In the genomic region with DNA sequence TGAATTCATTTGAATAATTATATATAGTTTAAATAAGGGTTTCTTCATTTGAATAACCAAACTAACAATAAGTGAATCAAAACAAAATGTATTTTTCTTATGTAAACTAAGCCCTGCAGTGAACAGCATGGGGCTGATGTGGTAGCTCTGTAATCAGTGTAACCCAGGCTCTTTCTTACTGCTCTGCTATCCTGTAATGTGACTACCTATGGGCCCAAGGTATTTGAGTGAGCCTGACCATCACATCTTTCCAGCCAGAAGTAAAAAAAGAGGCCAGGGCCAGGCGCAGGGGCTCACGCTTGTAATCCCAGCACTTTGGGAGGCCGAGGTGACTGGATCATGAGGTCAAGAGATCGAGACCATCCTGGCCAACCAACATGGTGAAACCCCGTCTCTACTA, we compare ENCODE assay signal across 21 cellular contexts.
"Had no signal": no experiment of that assay in that cellular context is flagged by ENCODE, and none has a peak within 500 bp of the region (broad histone marks: within the 10 kb centered on the region; RNA-seq: fewer than 3 reads in every experiment).

No MANE protein-coding gene starts in this region.

- H3K36me3 Mint-ChIP-seq: natural killer cell had no signal

- H3K9me3 Mint-ChIP-seq: neural crest cell had no signal

- H3K4me3 ChIP-seq: colonic mucosa, hepatocyte, mucosa of descending colon, right atrium auricular region, sigmoid colon, skin epidermis had no signal

- H3K9me3 ChIP-seq: colonic mucosa, mucosa of descending colon, right atrium auricular region, sigmoid colon had no signal

- H3K27me3 ChIP-seq: colonic mucosa, hepatocyte, right atrium auricular region, sigmoid colon had no signal

- H3K4me3 Mint-ChIP-seq: natural killer cell, neural crest cell had no signal

- H3K4me1 Mint-ChIP-seq: natural killer cell, neural crest cell had no signal

- H3K27ac ChIP-seq: colonic mucosa, hepatocyte, right atrium auricular region, skin epidermis had no signal

- FAIRE-seq: endothelial cell of umbilical vein, kidney had no signal

- H3K27ac Mint-ChIP-seq: natural killer cell had no signal

- H3K4me1 ChIP-seq: colonic mucosa, right atrium auricular region had no signal

- H3K36me3 ChIP-seq: colonic mucosa, right atrium auricular region, sigmoid colon had no signal

- H3K79me2 ChIP-seq: hepatocyte had no signal

- H3K4me2 ChIP-seq: hepatocyte had no signal

- DNase-seq: colonic mucosa; dermis blood vessel endothelial cell; erythroblast; foreskin melanocyte; head of caudate nucleus; kidney; left colon; left ventricle myocardium superior; mucosa of descending colon; natural killer cell; posterior cingulate gyrus; sigmoid colon; stimulated activated CD4-positive, alpha-beta T cell treated with anti-CD3 and anti-CD28 coated beads, Interleukin-12 subunit alpha, Interleukin-12 subunit beta, amount 100 ng/mL, for 4 hours; stimulated activated CD4-positive, alpha-beta T cell treated with anti-CD3 and anti-CD28 coated beads, Interleukin-2, amount 100 ng/mL, for 48 hours; stimulated activated naive CD4-positive, alpha-beta T cell treated with Interleukin-2 at 50 U/mL for 16 hours; trophoblast cell had no signal
